ENCODE assay signal across 8 cellular contexts in genomic region chr16:1493746-1494094, GRCh38. TPM values are rescaled to one million over a fixed set of nuclear protein-coding genes. Genes with fewer than 3 reads are reported as not detected.
DNase-seq lines count a peak whose midpoint lies in the region; ATAC-seq, FAIRE-seq and TF ChIP-seq lines count a peak whose summit lies in the region.

No MANE protein-coding gene starts in this region.

- no peaks in the 10 kb centered on the region for H3K9me3 Mint-ChIP-seq in activated CD8-positive, alpha-beta memory T cell treated with anti-CD3 and anti-CD28 coated beads, Interleukin-2, amount 10 ng/mL, durations not matched to agents 7 days and 5 days (ENCODE audit: low read depth)

- peaks cover 9% of the 10 kb centered on the region for H3K23me2 ChIP-seq in H1 (ENCODE audit: low read depth, low read length)

- H4K5ac ChIP-seq in H1 (ENCODE audit: insufficient read length, low read depth, low read length), result no peak overlapping the region

- H2AFZ ChIP-seq in H1 (ENCODE audit: low read length), result no peak overlapping the region

- peaks cover 3% of the 10 kb centered on the region for H3K79me1 ChIP-seq in H1 (ENCODE audit: low read depth, low read length)

- no peak for TF ChIP-seq CTCF in H1 (IDR thresholded peaks at IDR 0.05; ENCODE audit: control extremely low read depth in 1 of 3, insufficient read depth in 1 of 3, low read depth in 1 of 3, low read length in 3 of 3)

- TF ChIP-seq RAD21 in H1 (IDR thresholded peaks at IDR 0.05 in 1 of 2, conservative IDR thresholded peaks at IDR 0.05 in 1 of 2; ENCODE audit: low read depth in 2 of 2, low read length in 2 of 2), result no peak

- peaks cover 11 to 33% (median 18%) of the 10 kb centered on the region in 4 experiments for H3K36me3 ChIP-seq in H1 (ENCODE audit: control insufficient read depth in 2 of 4, insufficient read depth in 4 of 4, low read length in 3 of 4)

- H3K4me3 Mint-ChIP-seq in activated CD8-positive, alpha-beta memory T cell treated with anti-CD3 and anti-CD28 coated beads, Interleukin-2, amount 10 ng/mL, durations not matched to agents 7 days and 5 days, result peak overlapping the region; percentile 79

- peak overlapping the region; percentile 86 to 93 (median 90) for H3K4me3 ChIP-seq in H1 (ENCODE audit: extremely low read depth in 1 of 4, insufficient read depth in 2 of 4, low read depth in 3 of 4, low read length in 4 of 4)

- no peak overlapping the region for H4K91ac ChIP-seq in H1 (replicated peaks; ENCODE audit: insufficient read length, low read length)

- H2AK5ac ChIP-seq in H1 (ENCODE audit: low read depth, low read length), result peak overlapping the region; percentile 15; the same call in 1 of the 2 replicates

- TF ChIP-seq POLR2A in H1 (IDR thresholded peaks at IDR 0.05; ENCODE audit: control extremely low read depth in 1 of 2, low read depth in 2 of 2, low read length in 2 of 2), result no peak

- H3K27ac ChIP-seq in H1 (ENCODE audit: low read depth, low read length), result peak overlapping the region; percentile 97; the same call in 1 of the 2 replicates

- H3K23ac ChIP-seq in H1 (ENCODE audit: insufficient read length), result no peak overlapping the region

- H4K8ac ChIP-seq in H1 (ENCODE audit: extremely low read depth, insufficient read depth, low read length), result peak overlapping the region; percentile 84

- peaks cover 0 to 8% (median 5%) of the 10 kb centered on the region in 4 experiments; a peak in 4 of 7 replicates for H3K4me1 ChIP-seq in H1 (replicated peaks in 1 of 4; ENCODE audit: control insufficient read depth in 3 of 4, insufficient read depth in 4 of 4, low read length in 3 of 4)

- peak; percentile 17 for ATAC-seq in activated CD8-positive, alpha-beta memory T cell treated with anti-CD3 and anti-CD28 coated beads, Interleukin-2, amount 10 ng/mL, durations not matched to agents 7 days and 5 days
- no peak for ATAC-seq in HG02870 (IDR thresholded peaks at IDR 0.05; ENCODE audit: unreplicated experiment)

- no peak overlapping the region for H2BK15ac ChIP-seq in H1 (ENCODE audit: low read length)

- POLR2A ChIA-PET in H1 (lab: Charles Lee; ENCODE audit: partially characterized antibody), result interaction anchor here (0.6 to 16.8 kb wide), 10 partner anchors 9 to 117 kb away, joined by 3 to 175 read pairs (median 5); partner anchors contain the start of gene CCDC154

- CTCF ChIA-PET in activated CD8-positive, alpha-beta memory T cell treated with anti-CD3 and anti-CD28 coated beads, Interleukin-2, amount 10 ng/mL, durations not matched to agents 7 days and 5 days (lab: Charles Lee), result interaction anchor here (1.2 to 1.6 kb wide), 3 partner anchors 21 to 130 kb away, joined by 3 to 6 read pairs (median 4); partner anchors contain the start of gene TMEM204
- CTCF ChIA-PET in H1 (lab: Charles Lee; ENCODE audit: partially characterized antibody), result interaction anchor here (0.6 to 2.2 kb wide), 7 partner anchors 9 to 55 kb away, joined by 3 to 7 read pairs (median 3); no protein-coding TSS in a partner anchor

- H2BK20ac ChIP-seq in H1 (ENCODE audit: low read length), result no peak overlapping the region

- H3K27ac Mint-ChIP-seq in activated CD8-positive, alpha-beta memory T cell treated with anti-CD3 and anti-CD28 coated beads, Interleukin-2, amount 10 ng/mL, durations not matched to agents 7 days and 5 days, result peak overlapping the region; percentile 82

- WGBS in H1 (ENCODE audit: extremely low coverage in 1 of 2, insufficient coverage in 1 of 2, insufficient read length in 1 of 2, insufficient replicate concordance in 2 of 2, low coverage in 1 of 2, low lambda C conversion rate in 2 of 2, missing lambda C conversion rate in 1 of 2), 2 experiments, result 0% methylated on average over 1 of the region's 30 CpGs; no CpG with 5 or more reads in 1 of the 2 experiments

- no peak for FAIRE-seq in H1 (lab: Jason Lieb, UNC)

- H3K9me3 ChIP-seq in H1 (ENCODE audit: insufficient read depth in 2 of 2, low read depth in 1 of 2, low read length in 1 of 2), result no peaks in the 10 kb centered on the region

- no peak overlapping the region for H2BK5ac ChIP-seq in H1 (ENCODE audit: low read depth, low read length)

- H3K4ac ChIP-seq in H1 (replicated peaks; ENCODE audit: insufficient read length, low read depth, low read length), result no peak overlapping the region

- peaks cover 3% of the 10 kb centered on the region in 2 experiments for H4K20me1 ChIP-seq in H1 (replicated peaks in 1 of 2; ENCODE audit: control insufficient read depth in 1 of 2, insufficient read depth in 2 of 2, low read length in 2 of 2)

- peaks cover 0 to 12% of the 10 kb centered on the region in 2 experiments; a peak in 1 of 4 replicates for H3K79me2 ChIP-seq in H1 (ENCODE audit: control insufficient read depth in 1 of 2, insufficient read depth in 2 of 2, low read length in 2 of 2)

- H3K9ac ChIP-seq in H1 (replicated peaks in 1 of 4; ENCODE audit: extremely low read depth in 1 of 4, low read depth in 3 of 4, low read length in 3 of 4), result peak overlapping the region; percentile 87 to 94 (median 92)

- H3K27me3 ChIP-seq in H1 (replicated peaks in 1 of 4; ENCODE audit: control insufficient read depth in 3 of 4, extremely low read depth in 1 of 4, insufficient read depth in 3 of 4, low read length in 3 of 4), result no peaks in the 10 kb centered on the region

- peaks cover 2% of the 10 kb centered on the region for H3K36me3 Mint-ChIP-seq in activated CD8-positive, alpha-beta memory T cell treated with anti-CD3 and anti-CD28 coated beads, Interleukin-2, amount 10 ng/mL, durations not matched to agents 7 days and 5 days

- no peak for TF ChIP-seq EP300 in H1 (IDR thresholded peaks at IDR 0.05; ENCODE audit: borderline replicate concordance in 1 of 2, low read depth in 2 of 2, low read length in 2 of 2)

- H2BK12ac ChIP-seq in H1 (ENCODE audit: low read depth, low read length), result no peak overlapping the region

- peak overlapping the region; percentile 88 to 90 for H3K4me2 ChIP-seq in H1 (ENCODE audit: insufficient read depth in 1 of 2, low read depth in 2 of 2, low read length in 2 of 2)

- H3K27me3 Mint-ChIP-seq in activated CD8-positive, alpha-beta memory T cell treated with anti-CD3 and anti-CD28 coated beads, Interleukin-2, amount 10 ng/mL, durations not matched to agents 7 days and 5 days, result no peaks in the 10 kb centered on the region

- H3K4me1 Mint-ChIP-seq in activated CD8-positive, alpha-beta memory T cell treated with anti-CD3 and anti-CD28 coated beads, Interleukin-2, amount 10 ng/mL, durations not matched to agents 7 days and 5 days, result peaks cover 17% of the 10 kb centered on the region

- DNase-seq in activated CD8-positive, alpha-beta memory T cell treated with anti-CD3 and anti-CD28 coated beads, Interleukin-2, amount 10 ng/mL, durations not matched to agents 7 days and 5 days, result no peak
- no peak for DNase-seq in activated CD8-positive, alpha-beta memory T cell treated with anti-CD3 and anti-CD28 coated beads, Interleukin-2, amount 50 U/mL, for 48 hours
- DNase-seq in OCI-M1 (lab: John Stamatoyannopoulos, UW) (peak; percentile 51), H1 (ENCODE audit: low read depth in 1 of 2, low spot score in 2 of 2) (no peak), myocyte (ENCODE audit: low read depth) (peak; percentile 23), NCI-H2171 (lab: John Stamatoyannopoulos, UW) (no peak)
- no peak for DNase-seq in NK-92 treated with Interleukin-12 subunit alpha and Interleukin-12 subunit beta, amount 100 ng/mL, for 24 hours (lab: John Stamatoyannopoulos, UW)

- H2BK120ac ChIP-seq in H1 (replicated peaks; ENCODE audit: low read depth, low read length), result no peak overlapping the region

- no peak overlapping the region for H3K14ac ChIP-seq in H1 (ENCODE audit: insufficient read length)

- H3K56ac ChIP-seq in H1 (replicated peaks; ENCODE audit: insufficient read length, low read depth, low read length), result peak overlapping the region; percentile 59

- H3K18ac ChIP-seq in H1 (ENCODE audit: extremely low read depth, low read length), result no peak overlapping the region

RNA-seq across cellular contexts. Expression of gene TELO2, which starts 0.6 kb away (rescaled TPM):
- total RNA-seq in activated CD8-positive, alpha-beta memory T cell treated with anti-CD3 and anti-CD28 coated beads, Interleukin-2, amount 10 ng/mL, durations not matched to agents 7 days and 5 days, result 10 to 100 TPM; 60.7 to 63.8 TPM
- total RNA-seq in H1 (2021; fragmentation: NEBNext Ultra II Directional; extraction: Animal tissue kit (Norgen Biotek cat#: 25700)), result 64.8 and 66.4 TPM in 2 replicates
- polyA plus RNA-seq in H1 (2011; rRNA removed), result 39.3 and 72.9 TPM in 2 replicates
- polyA plus RNA-seq in H1 (2011; cell fraction: cytosol; rRNA removed), result 61.2 TPM
- polyA plus RNA-seq in H1 (2011; cell fraction: nucleus; rRNA removed), result 382 TPM
- 39.6 to 74.2 TPM (median 66.1 TPM) in 4 replicates for polyA plus RNA-seq in H1 (2012, experiment 1 of 2)
- 42.5 TPM for polyA plus RNA-seq in H1 (2012, experiment 2 of 2)
- 37.6 TPM for polyA plus RNA-seq in H1 (2013, experiment 1 of 2)
- polyA plus RNA-seq in H1 (2013, experiment 2 of 2), result 33.1 TPM
- 12.1 and 13.9 TPM in 2 replicates for polyA minus RNA-seq in H1 (2011; rRNA and poly(A)+ RNA removed)
- polyA minus RNA-seq in H1 (2011; cell fraction: cytosol; rRNA and poly(A)+ RNA removed), result 34.6 TPM
- polyA minus RNA-seq in H1 (2011; cell fraction: nucleus; rRNA and poly(A)+ RNA removed), result 65.3 TPM
- total RNA-seq in myocyte, result 17.5 and 21.3 TPM in 2 replicates
- polyA plus RNA-seq in myocyte (2012), result 20.3 TPM

RNA-seq across cellular contexts. Expression of gene PTX4, which starts 5.0 kb away (rescaled TPM):
- not detected for total RNA-seq in activated CD8-positive, alpha-beta memory T cell treated with anti-CD3 and anti-CD28 coated beads, Interleukin-2, amount 10 ng/mL, durations not matched to agents 7 days and 5 days
- not detected in 2 replicates for total RNA-seq in H1 (2021; fragmentation: NEBNext Ultra II Directional; extraction: Animal tissue kit (Norgen Biotek cat#: 25700))
- polyA plus RNA-seq in H1 (2011; rRNA removed), result not detected in 2 replicates
- 0.10 TPM for polyA plus RNA-seq in H1 (2011; cell fraction: cytosol; rRNA removed)
- 0.10 TPM for polyA plus RNA-seq in H1 (2011; cell fraction: nucleus; rRNA removed)
- polyA plus RNA-seq in H1 (2012, experiment 1 of 2), result not detected in 4 replicates
- not detected for polyA plus RNA-seq in H1 (2012, experiment 2 of 2)
- polyA plus RNA-seq in H1 (2013, experiment 1 of 2), result 0.14 TPM
- 0.04 TPM for polyA plus RNA-seq in H1 (2013, experiment 2 of 2)
- polyA minus RNA-seq in H1 (2011; rRNA and poly(A)+ RNA removed), result 0.13 TPM in 1 of 2 replicates, not detected in the other
- not detected for polyA minus RNA-seq in H1 (2011; cell fraction: cytosol; rRNA and poly(A)+ RNA removed)
- not detected for polyA minus RNA-seq in H1 (2011; cell fraction: nucleus; rRNA and poly(A)+ RNA removed)
- not detected in 2 replicates for total RNA-seq in myocyte
- polyA plus RNA-seq in myocyte (2012), result not detected

RNA-seq across cellular contexts. Expression of gene CLCN7, which starts 18.9 kb away (rescaled TPM):
- 10 to 100 TPM; 53.0 to 60.5 TPM for total RNA-seq in activated CD8-positive, alpha-beta memory T cell treated with anti-CD3 and anti-CD28 coated beads, Interleukin-2, amount 10 ng/mL, durations not matched to agents 7 days and 5 days
- total RNA-seq in H1 (2021; fragmentation: NEBNext Ultra II Directional; extraction: Animal tissue kit (Norgen Biotek cat#: 25700)), result 76.5 and 81.5 TPM in 2 replicates
- 38.6 and 79.6 TPM in 2 replicates for polyA plus RNA-seq in H1 (2011; rRNA removed)
- 41.1 TPM for polyA plus RNA-seq in H1 (2011; cell fraction: cytosol; rRNA removed)
- 372 TPM for polyA plus RNA-seq in H1 (2011; cell fraction: nucleus; rRNA removed)
- 64.4 to 95.0 TPM (median 79.5 TPM) in 4 replicates for polyA plus RNA-seq in H1 (2012, experiment 1 of 2)
- 57.4 TPM for polyA plus RNA-seq in H1 (2012, experiment 2 of 2)
- polyA plus RNA-seq in H1 (2013, experiment 1 of 2), result 61.1 TPM
- polyA plus RNA-seq in H1 (2013, experiment 2 of 2), result 57.1 TPM
- 30.3 and 38.3 TPM in 2 replicates for polyA minus RNA-seq in H1 (2011; rRNA and poly(A)+ RNA removed)
- 33.2 TPM for polyA minus RNA-seq in H1 (2011; cell fraction: cytosol; rRNA and poly(A)+ RNA removed)
- polyA minus RNA-seq in H1 (2011; cell fraction: nucleus; rRNA and poly(A)+ RNA removed), result 76.7 TPM
- total RNA-seq in myocyte, result 70.0 and 70.7 TPM in 2 replicates
- 89.2 TPM for polyA plus RNA-seq in myocyte (2012)

RNA-seq across cellular contexts. Expression of gene TMEM204, which starts 39.7 kb away (rescaled TPM):
- total RNA-seq in activated CD8-positive, alpha-beta memory T cell treated with anti-CD3 and anti-CD28 coated beads, Interleukin-2, amount 10 ng/mL, durations not matched to agents 7 days and 5 days, result 10 to 100 TPM; 34.7 to 37.1 TPM
- not detected in 2 replicates for total RNA-seq in H1 (2021; fragmentation: NEBNext Ultra II Directional; extraction: Animal tissue kit (Norgen Biotek cat#: 25700))
- 0.03 TPM in 1 of 2 replicates, not detected in the other for polyA plus RNA-seq in H1 (2011; rRNA removed)
- polyA plus RNA-seq in H1 (2011; cell fraction: cytosol; rRNA removed), result 0.05 TPM
- not detected for polyA plus RNA-seq in H1 (2011; cell fraction: nucleus; rRNA removed)
- polyA plus RNA-seq in H1 (2012, experiment 1 of 2), result 0.12 to 0.37 TPM (median 0.21 TPM) in 4 replicates
- 0.16 TPM for polyA plus RNA-seq in H1 (2012, experiment 2 of 2)
- 0.08 TPM for polyA plus RNA-seq in H1 (2013, experiment 1 of 2)
- 0.02 TPM for polyA plus RNA-seq in H1 (2013, experiment 2 of 2)
- not detected in 2 replicates for polyA minus RNA-seq in H1 (2011; rRNA and poly(A)+ RNA removed)
- not detected for polyA minus RNA-seq in H1 (2011; cell fraction: cytosol; rRNA and poly(A)+ RNA removed)
- not detected for polyA minus RNA-seq in H1 (2011; cell fraction: nucleus; rRNA and poly(A)+ RNA removed)
- total RNA-seq in myocyte, result 0.45 TPM in 1 of 2 replicates, not detected in the other
- 0.29 TPM for polyA plus RNA-seq in myocyte (2012)

RNA-seq across cellular contexts. Expression of gene CCDC154, which starts 49.4 kb away (rescaled TPM):
- 1 to 10 TPM; 2.0 to 2.9 TPM for total RNA-seq in activated CD8-positive, alpha-beta memory T cell treated with anti-CD3 and anti-CD28 coated beads, Interleukin-2, amount 10 ng/mL, durations not matched to agents 7 days and 5 days
- total RNA-seq in H1 (2021; fragmentation: NEBNext Ultra II Directional; extraction: Animal tissue kit (Norgen Biotek cat#: 25700)), result 0.88 and 1.3 TPM in 2 replicates
- polyA plus RNA-seq in H1 (2011; rRNA removed), result 0.15 and 0.58 TPM in 2 replicates
- polyA plus RNA-seq in H1 (2011; cell fraction: cytosol; rRNA removed), result 0.56 TPM
- 2.4 TPM for polyA plus RNA-seq in H1 (2011; cell fraction: nucleus; rRNA removed)
- polyA plus RNA-seq in H1 (2012, experiment 1 of 2), result 0.43 to 1.3 TPM (median 0.79 TPM) in 4 replicates
- polyA plus RNA-seq in H1 (2012, experiment 2 of 2), result 0.05 TPM
- 0.16 TPM for polyA plus RNA-seq in H1 (2013, experiment 1 of 2)
- polyA plus RNA-seq in H1 (2013, experiment 2 of 2), result 0.13 TPM
- not detected in 2 replicates for polyA minus RNA-seq in H1 (2011; rRNA and poly(A)+ RNA removed)
- polyA minus RNA-seq in H1 (2011; cell fraction: cytosol; rRNA and poly(A)+ RNA removed), result not detected
- polyA minus RNA-seq in H1 (2011; cell fraction: nucleus; rRNA and poly(A)+ RNA removed), result not detected
- total RNA-seq in myocyte, result 0.19 and 0.21 TPM in 2 replicates
- polyA plus RNA-seq in myocyte (2012), result 0.92 TPM

Comparison
In these comparisons a context has a peak if more than half of its experiments do, and no peak if none do; other contexts are left out.
1. DNase-seq: peak in OCI-M1 (single experiment) and myocyte (single experiment); none in activated CD8-positive, alpha-beta memory T cell treated with anti-CD3 and anti-CD28 coated beads, Interleukin-2, amount 10 ng/mL, durations not matched to agents 7 days and 5 days (single experiment), activated CD8-positive, alpha-beta memory T cell treated with anti-CD3 and anti-CD28 coated beads, Interleukin-2, amount 50 U/mL, for 48 hours (single experiment), H1 (0 of 2), NK-92 treated with Interleukin-12 subunit alpha and Interleukin-12 subunit beta, amount 100 ng/mL, for 24 hours (single experiment) and NCI-H2171 (single experiment).